ENCODE assay signal across 10 cellular contexts in genomic region chr11:88414981-88415391, GRCh38.
DNase-seq lines count a peak whose midpoint lies in the region; ATAC-seq and TF ChIP-seq lines count a peak whose summit lies in the region.
"Had no signal": no experiment of that assay in that cellular context is flagged by ENCODE, and none has a peak within 500 bp of the region (broad histone marks: within the 10 kb centered on the region; RNA-seq: fewer than 3 reads in every experiment).

No MANE protein-coding gene starts in this region.

- CTCF ChIA-PET in SK-N-SH (lab: Yijun Ruan, JAX), result no interaction called here

- H3K4me1 ChIP-seq in SK-N-SH (ENCODE audit: control insufficient read depth in 1 of 2, insufficient read depth in 2 of 2, low read depth in 1 of 2, low read length in 1 of 2), result peaks cover 0 to 5% of the 10 kb centered on the region in 2 experiments; a peak in 1 of 4 replicates
- no peaks in the 10 kb centered on the region for H3K4me1 ChIP-seq in psoas muscle

- no peaks in the 10 kb centered on the region for H3K9me3 ChIP-seq in SK-N-SH
- H3K9me3 ChIP-seq in psoas muscle, result peaks cover 7% of the 10 kb centered on the region

- TF ChIP-seq CTCF in SK-N-SH (IDR thresholded peaks at IDR 0.05) (no peak), nephron (IDR thresholded peaks at IDR 0.05; ENCODE audit: unreplicated experiment in 3 of 3) (no peak), psoas muscle (IDR thresholded peaks at IDR 0.05) (no peak)

- peak overlapping the region; percentile 12 for H3K4me3 Mint-ChIP-seq in activated T-helper 1 cell treated with anti-CD3 and anti-CD28 coated beads, Interleukin-12 subunit alpha, Interleukin-12 subunit beta, Interleukin-2, Interleukin-4 antibody, amounts not matched to agents 30 ng/mL and 10 ng/mL and 1 ng/mL, durations not matched to agents 14 hours and 24 hours and 36 hours
- no peak overlapping the region for H3K4me3 Mint-ChIP-seq in nephron
- H3K4me3 Mint-ChIP-seq: activated B cell treated with CpG ODN at 0.5 μM for 24 hours had no signal

- H4K20me1 ChIP-seq in SK-N-SH (ENCODE audit: insufficient read depth), result no peaks in the 10 kb centered on the region

- H3K9ac ChIP-seq in SK-N-SH, result no peak overlapping the region

- peak overlapping the region; percentile 18 for H3K27ac Mint-ChIP-seq in activated T-helper 1 cell treated with anti-CD3 and anti-CD28 coated beads, Interleukin-12 subunit alpha, Interleukin-12 subunit beta, Interleukin-2, Interleukin-4 antibody, amounts not matched to agents 30 ng/mL and 10 ng/mL and 1 ng/mL, durations not matched to agents 14 hours and 24 hours and 36 hours
- peak overlapping the region; percentile 26 to 68 (median 37) for H3K27ac Mint-ChIP-seq in nephron
- H3K27ac Mint-ChIP-seq: activated B cell treated with CpG ODN at 0.5 μM for 24 hours had no signal

- POLR2A ChIA-PET in SK-N-SH (lab: Yijun Ruan, JAX), result no interaction called here

- peaks cover 59% of the 10 kb centered on the region for H3K4me1 Mint-ChIP-seq in activated T-helper 1 cell treated with anti-CD3 and anti-CD28 coated beads, Interleukin-12 subunit alpha, Interleukin-12 subunit beta, Interleukin-2, Interleukin-4 antibody, amounts not matched to agents 30 ng/mL and 10 ng/mL and 1 ng/mL, durations not matched to agents 14 hours and 24 hours and 36 hours (ENCODE audit: low read depth)
- H3K4me1 Mint-ChIP-seq in nephron, result peaks cover 13% of the 10 kb centered on the region

- H3F3A ChIP-seq in SK-N-SH (replicated peaks; ENCODE audit: insufficient read depth), result peaks cover 19% of the 10 kb centered on the region

- no peak for TF ChIP-seq RAD21 in SK-N-SH (IDR thresholded peaks at IDR 0.05; ENCODE audit: low read length)

- no peak for DNase-seq in SK-N-SH
- peak; percentile 34 for DNase-seq in activated T-helper 1 cell treated with anti-CD3 and anti-CD28 coated beads, Interleukin-12 subunit alpha, Interleukin-12 subunit beta, Interleukin-2, Interleukin-4 antibody, amounts not matched to agents 30 ng/mL and 10 ng/mL and 1 ng/mL, durations not matched to agents 14 hours and 24 hours and 36 hours (ENCODE audit: low spot score)
- DNase-seq in psoas muscle, result no peak
- DNase-seq in GOT3 (lab: John Stamatoyannopoulos, UW), result no peak
- DNase-seq in DMS 273 (lab: John Stamatoyannopoulos, UW; ENCODE audit: unreplicated experiment), result no peak
- DNase-seq: activated B cell treated with CpG ODN at 0.5 μM for 24 hours, NCI-H146 had no signal

- intact Hi-C loops in activated T-helper 1 cell treated with anti-CD3 and anti-CD28 coated beads, Interleukin-12 subunit alpha, Interleukin-12 subunit beta, Interleukin-2, Interleukin-4 antibody, amounts not matched to agents 30 ng/mL and 10 ng/mL and 1 ng/mL, durations not matched to agents 14 hours and 24 hours and 36 hours (cut with micrococcal nuclease), result loop anchor here (1.0 kb wide), 2 partner anchors 19 to 58 kb away; no protein-coding TSS in a partner anchor
- intact Hi-C loops in psoas muscle (cut with DNase I), result no loop called here

- peaks cover 5% of the 10 kb centered on the region for H3K36me3 Mint-ChIP-seq in activated T-helper 1 cell treated with anti-CD3 and anti-CD28 coated beads, Interleukin-12 subunit alpha, Interleukin-12 subunit beta, Interleukin-2, Interleukin-4 antibody, amounts not matched to agents 30 ng/mL and 10 ng/mL and 1 ng/mL, durations not matched to agents 14 hours and 24 hours and 36 hours (ENCODE audit: low read depth)
- H3K36me3 Mint-ChIP-seq in nephron (ENCODE audit: low read depth), result no peaks in the 10 kb centered on the region

- H3K4me3 ChIP-seq in SK-N-SH (ENCODE audit: low read depth in 2 of 2, low read length in 1 of 2) (no peak overlapping the region), psoas muscle (no peak overlapping the region)

- no peak for TF ChIP-seq EP300 in SK-N-SH (IDR thresholded peaks at IDR 0.05; ENCODE audit: borderline replicate concordance in 1 of 2, low read depth in 1 of 2, low read length in 1 of 2)

- 33% methylated on average over 3 of the region's 3 CpGs for WGBS in SK-N-SH (ENCODE audit: low lambda C conversion rate)
- WGBS in psoas muscle, 3 donors, result 56 to 77% (median 61%) methylated on average over 3 of the region's 3 CpGs

- no peak overlapping the region for H3K4me2 ChIP-seq in SK-N-SH

- ATAC-seq in SK-N-SH treated with all-trans-retinoic acid at 6 μM for 48 hours, result peak; percentile 8; the same call in 1 of the 3 replicates
- ATAC-seq in HG03469 (IDR thresholded peaks at IDR 0.05; ENCODE audit: unreplicated experiment), result peak; percentile 18
- ATAC-seq in psoas muscle, result no peak

- no peaks in the 10 kb centered on the region for H3K9me2 ChIP-seq in SK-N-SH

- no peaks in the 10 kb centered on the region for H3K27me3 Mint-ChIP-seq in activated T-helper 1 cell treated with anti-CD3 and anti-CD28 coated beads, Interleukin-12 subunit alpha, Interleukin-12 subunit beta, Interleukin-2, Interleukin-4 antibody, amounts not matched to agents 30 ng/mL and 10 ng/mL and 1 ng/mL, durations not matched to agents 14 hours and 24 hours and 36 hours (ENCODE audit: insufficient read depth)
- no peaks in the 10 kb centered on the region for H3K27me3 Mint-ChIP-seq in nephron (ENCODE audit: low read depth)
- H3K27me3 Mint-ChIP-seq: activated B cell treated with CpG ODN at 0.5 μM for 24 hours had no signal

- H3K79me2 ChIP-seq in SK-N-SH (ENCODE audit: insufficient read depth), result no peaks in the 10 kb centered on the region

- no peaks in the 10 kb centered on the region for H3K36me3 ChIP-seq in SK-N-SH (replicated peaks in 1 of 2; ENCODE audit: control insufficient read depth in 1 of 2, insufficient read depth in 2 of 2, low read length in 1 of 2)
- H3K36me3 ChIP-seq in psoas muscle (ENCODE audit: insufficient read depth in 1 of 2, low read depth in 1 of 2), result no peaks in the 10 kb centered on the region

- peaks cover 4% of the 10 kb centered on the region for H3K9me3 Mint-ChIP-seq in activated T-helper 1 cell treated with anti-CD3 and anti-CD28 coated beads, Interleukin-12 subunit alpha, Interleukin-12 subunit beta, Interleukin-2, Interleukin-4 antibody, amounts not matched to agents 30 ng/mL and 10 ng/mL and 1 ng/mL, durations not matched to agents 14 hours and 24 hours and 36 hours
- no peaks in the 10 kb centered on the region for H3K9me3 Mint-ChIP-seq in nephron
- H3K9me3 Mint-ChIP-seq: activated B cell treated with CpG ODN at 0.5 μM for 24 hours had no signal

- H3K27ac ChIP-seq in SK-N-SH (ENCODE audit: low read depth in 2 of 2, low read length in 1 of 2) (no peak overlapping the region), psoas muscle (no peak overlapping the region)

- no peak overlapping the region for H2AFZ ChIP-seq in SK-N-SH (ENCODE audit: low read depth)

- H3K27me3 ChIP-seq in SK-N-SH (ENCODE audit: insufficient read depth) (no peaks in the 10 kb centered on the region), psoas muscle (ENCODE audit: insufficient read depth in 3 of 3, low read length in 2 of 3) (no peaks in the 10 kb centered on the region)

TF ChIP-seq in SK-N-SH treated with all-trans-retinoic acid at 6 μM for 48 hours, 23 proteins besides CTCF, POLR2A, EP300 and RAD21:
- no peak for TF ChIP-seq TOX (CRISPR knock-in tag; IDR thresholded peaks at IDR 0.05; ENCODE audit: borderline replicate concordance)
- TF ChIP-seq CSDC2 (CRISPR knock-in tag; IDR thresholded peaks at IDR 0.05), result no peak
- no peak for TF ChIP-seq ZC3H10 (CRISPR knock-in tag; IDR thresholded peaks at IDR 0.05)
- no peak for TF ChIP-seq ZNF8 (CRISPR knock-in tag; IDR thresholded peaks at IDR 0.05)

TF ChIP-seq in SK-N-SH, 30 proteins besides CTCF, POLR2A, EP300 and RAD21 (continues in another document):
- TF ChIP-seq ELF1 (IDR thresholded peaks at IDR 0.05) (no peak), GABPA (IDR thresholded peaks at IDR 0.05; ENCODE audit: low read depth) (no peak), RXRA (IDR thresholded peaks at IDR 0.05; ENCODE audit: borderline replicate concordance, low read depth) (no peak), RCOR1 (IDR thresholded peaks at IDR 0.05; ENCODE audit: low read length) (no peak), MXI1 (IDR thresholded peaks at IDR 0.05; ENCODE audit: low read depth, low read length) (no peak), MEF2A (IDR thresholded peaks at IDR 0.05; ENCODE audit: borderline replicate concordance, low read depth) (no peak), NRF1 (IDR thresholded peaks at IDR 0.05; ENCODE audit: low read depth, low read length) (no peak), MAX (IDR thresholded peaks at IDR 0.05; ENCODE audit: low read depth) (no peak), SMC3 (IDR thresholded peaks at IDR 0.05; ENCODE audit: low read depth, low read length) (no peak), TEAD4 (IDR thresholded peaks at IDR 0.05; ENCODE audit: borderline replicate concordance, insufficient read depth) (no peak), TAF1 (IDR thresholded peaks at IDR 0.05; ENCODE audit: borderline replicate concordance, low read depth, low read length) (no peak), FOSL2 (IDR thresholded peaks at IDR 0.05; ENCODE audit: borderline replicate concordance, low read depth) (no peak), POLR2AphosphoS5 (IDR thresholded peaks at IDR 0.05; ENCODE audit: low read depth, low read length) (no peak)
- TF ChIP-seq, protein P1, sequence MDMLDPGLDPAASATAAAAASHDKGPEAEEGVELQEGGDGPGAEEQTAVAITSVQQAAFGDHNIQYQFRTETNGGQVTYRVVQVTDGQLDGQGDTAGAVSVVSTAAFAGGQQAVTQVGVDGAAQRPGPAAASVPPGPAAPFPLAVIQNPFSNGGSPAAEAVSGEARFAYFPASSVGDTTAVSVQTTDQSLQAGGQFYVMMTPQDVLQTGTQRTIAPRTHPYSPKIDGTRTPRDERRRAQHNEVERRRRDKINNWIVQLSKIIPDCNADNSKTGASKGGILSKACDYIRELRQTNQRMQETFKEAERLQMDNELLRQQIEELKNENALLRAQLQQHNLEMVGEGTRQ (IDR thresholded peaks at IDR 0.05; ENCODE audit: borderline replicate concordance, low read depth, low read length), result no peak
- TF ChIP-seq, protein P2, sequence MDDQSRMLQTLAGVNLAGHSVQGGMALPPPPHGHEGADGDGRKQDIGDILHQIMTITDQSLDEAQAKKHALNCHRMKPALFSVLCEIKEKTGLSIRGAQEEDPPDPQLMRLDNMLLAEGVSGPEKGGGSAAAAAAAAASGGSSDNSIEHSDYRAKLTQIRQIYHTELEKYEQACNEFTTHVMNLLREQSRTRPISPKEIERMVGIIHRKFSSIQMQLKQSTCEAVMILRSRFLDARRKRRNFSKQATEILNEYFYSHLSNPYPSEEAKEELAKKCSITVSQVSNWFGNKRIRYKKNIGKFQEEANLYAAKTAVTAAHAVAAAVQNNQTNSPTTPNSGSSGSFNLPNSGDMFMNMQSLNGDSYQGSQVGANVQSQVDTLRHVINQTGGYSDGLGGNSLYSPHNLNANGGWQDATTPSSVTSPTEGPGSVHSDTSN (IDR thresholded peaks at IDR 0.05), result no peak

Comparison
In these comparisons a context has a peak if more than half of its experiments do, and no peak if none do; other contexts are left out.
1. ATAC-seq: peak in SK-N-SH treated with all-trans-retinoic acid at 6 μM for 48 hours (single experiment) and HG03469 (single experiment); none in psoas muscle (0 of 4).